ENCODE assay signal across 3 cellular contexts in genomic region chr10:63915240-63915639, GRCh38.
"Had no signal": no experiment of that assay in that cellular context is flagged by ENCODE, and none has a peak within 500 bp of the region (broad histone marks: within the 10 kb centered on the region; RNA-seq: fewer than 3 reads in every experiment).

No MANE protein-coding gene starts in this region.

- H3K4me3 ChIP-seq: GM12878 had no signal

- ATAC-seq: GM12878 had no signal

- DNase-seq: GDM1, GF-D8 had no signal
